22 cellular contexts compared by ENCODE assay signal in genomic region chr7:79227035-79227434, GRCh38.
DNase-seq lines count a peak whose midpoint lies in the region; ATAC-seq and TF ChIP-seq lines count a peak whose summit lies in the region.
"Had no signal": no experiment of that assay in that cellular context is flagged by ENCODE, and none has a peak within 500 bp of the region (broad histone marks: within the 10 kb centered on the region; RNA-seq: fewer than 3 reads in every experiment).

No MANE protein-coding gene starts in this region.

- ATAC-seq in SK-N-SH treated with all-trans-retinoic acid at 6 μM for 48 hours (peak; percentile 51; the same call in 2 of the 3 replicates), GM19455 (IDR thresholded peaks at IDR 0.05; ENCODE audit: unreplicated experiment) (no peak), left cardiac atrium (no peak)
- ATAC-seq: effector memory CD8-positive, alpha-beta T cell; natural killer cell treated with Interleukin-12 subunit alpha and Interleukin-12 subunit beta and Interleukin-15 and Interleukin-18, amount 100 ng/mL, for 72 hours; right lobe of liver had no signal

- H3K36me3 Mint-ChIP-seq in type B pancreatic cell = no peaks in the 10 kb centered on the region
- H3K36me3 Mint-ChIP-seq: activated naive CD8-positive, alpha-beta T cell treated with anti-CD3 and anti-CD28 coated beads, Interleukin-2, amount 10 ng/mL, durations not matched to agents 7 days and 5 days; CD4-positive, CD25-positive, alpha-beta regulatory T cell; IgD-negative memory B cell; natural killer cell treated with Interleukin-12 subunit alpha and Interleukin-12 subunit beta and Interleukin-15 and Interleukin-18, amount 100 ng/mL, for 72 hours had no signal

- H3K9me3 Mint-ChIP-seq in type B pancreatic cell = peaks cover 4% of the 10 kb centered on the region
- H3K9me3 Mint-ChIP-seq: activated naive CD8-positive, alpha-beta T cell treated with anti-CD3 and anti-CD28 coated beads, Interleukin-2, amount 10 ng/mL, durations not matched to agents 7 days and 5 days had no signal

- TF ChIP-seq CTCF in AG09309 (IDR thresholded peaks at IDR 0.05; ENCODE audit: control insufficient read depth, insufficient read depth, low read depth, low read length, missing control alignments) = no peak
- no peak for TF ChIP-seq CTCF in type B pancreatic cell (conservative IDR thresholded peaks at IDR 0.05)

- H3K4me3 Mint-ChIP-seq in type B pancreatic cell = no peak overlapping the region
- H3K4me3 Mint-ChIP-seq: activated naive CD8-positive, alpha-beta T cell treated with anti-CD3 and anti-CD28 coated beads, Interleukin-2, amount 10 ng/mL, durations not matched to agents 7 days and 5 days; CD4-positive, CD25-positive, alpha-beta regulatory T cell; effector memory CD8-positive, alpha-beta T cell; IgD-negative memory B cell; natural killer cell treated with Interleukin-12 subunit alpha and Interleukin-12 subunit beta and Interleukin-15 and Interleukin-18, amount 100 ng/mL, for 72 hours had no signal

- intact Hi-C loops in left cardiac atrium (cut with DNase I) = no loop called here

- no peaks in the 10 kb centered on the region for H3K4me1 Mint-ChIP-seq in type B pancreatic cell (ENCODE audit: unreplicated experiment)
- H3K4me1 Mint-ChIP-seq: activated naive CD8-positive, alpha-beta T cell treated with anti-CD3 and anti-CD28 coated beads, Interleukin-2, amount 10 ng/mL, durations not matched to agents 7 days and 5 days; CD4-positive, CD25-positive, alpha-beta regulatory T cell; IgD-negative memory B cell had no signal

- DNase-seq in AG09309 (ENCODE audit: low read depth) (peak; percentile 46), GM04504 (ENCODE audit: low read depth) (peak; percentile 24), NCI-H2081 treated with DMSO at 0.1 percent for 48 hours (lab: John Stamatoyannopoulos, UW) (peak; percentile 67), NCI-H146 treated with DMSO at 0.1 percent for 48 hours (lab: John Stamatoyannopoulos, UW; ENCODE audit: unreplicated experiment) (no peak), type B pancreatic cell (ENCODE audit: extremely low spot score, unreplicated experiment) (no peak), left cardiac atrium (no peak)
- DNase-seq: activated naive CD8-positive, alpha-beta T cell treated with anti-CD3 and anti-CD28 coated beads, Interleukin-2, amount 10 ng/mL, durations not matched to agents 7 days and 5 days; brain microvascular endothelial cell; CD4-positive, CD25-positive, alpha-beta regulatory T cell; effector memory CD8-positive, alpha-beta T cell; midbrain; MM.1S; NCI-H187; NCI-H510A; right lobe of liver; Right ventricle myocardium superior; stimulated activated CD4-positive, alpha-beta T cell treated with anti-CD3 and anti-CD28 coated beads, Interleukin-15, amount 100 ng/mL, for 24 hours had no signal

- no peak overlapping the region for H3K4me3 ChIP-seq in AG09309 (ENCODE audit: control insufficient read depth, low read depth, low read length)
- H3K4me3 ChIP-seq: esophagus muscularis mucosa, right lobe of liver had no signal

- no peaks in the 10 kb centered on the region for H3K27me3 Mint-ChIP-seq in type B pancreatic cell
- H3K27me3 Mint-ChIP-seq: activated naive CD8-positive, alpha-beta T cell treated with anti-CD3 and anti-CD28 coated beads, Interleukin-2, amount 10 ng/mL, durations not matched to agents 7 days and 5 days; CD4-positive, CD25-positive, alpha-beta regulatory T cell; effector memory CD8-positive, alpha-beta T cell; IgD-negative memory B cell; natural killer cell treated with Interleukin-12 subunit alpha and Interleukin-12 subunit beta and Interleukin-15 and Interleukin-18, amount 100 ng/mL, for 72 hours had no signal

- no peak overlapping the region for H3K27ac Mint-ChIP-seq in type B pancreatic cell
- H3K27ac Mint-ChIP-seq: activated naive CD8-positive, alpha-beta T cell treated with anti-CD3 and anti-CD28 coated beads, Interleukin-2, amount 10 ng/mL, durations not matched to agents 7 days and 5 days; CD4-positive, CD25-positive, alpha-beta regulatory T cell; effector memory CD8-positive, alpha-beta T cell; IgD-negative memory B cell; natural killer cell treated with Interleukin-12 subunit alpha and Interleukin-12 subunit beta and Interleukin-15 and Interleukin-18, amount 100 ng/mL, for 72 hours had no signal

TF ChIP-seq in SK-N-SH treated with all-trans-retinoic acid at 6 μM for 48 hours, 23 proteins besides CTCF, POLR2A, EP300 and RAD21:
- TF ChIP-seq ARNTL (CRISPR knock-in tag; IDR thresholded peaks at IDR 0.05; ENCODE audit: borderline replicate concordance, low read depth) (no peak), ZFP30 (CRISPR knock-in tag; IDR thresholded peaks at IDR 0.05) (no peak), ZC3H10 (CRISPR knock-in tag; IDR thresholded peaks at IDR 0.05) (peak; percentile 67), PPARA (CRISPR knock-in tag; IDR thresholded peaks at IDR 0.05; ENCODE audit: borderline replicate concordance) (no peak), TOX (CRISPR knock-in tag; IDR thresholded peaks at IDR 0.05; ENCODE audit: borderline replicate concordance) (peak; percentile 84; the same call in 1 of the 2 replicates), ZNF565 (CRISPR knock-in tag; conservative IDR thresholded peaks at IDR 0.05; ENCODE audit: low read depth) (no peak), PATZ1 (CRISPR knock-in tag; IDR thresholded peaks at IDR 0.05; ENCODE audit: borderline replicate concordance) (0 out of 2 replicates have a peak, but pooled peaks have one; percentile 41)

Comparison
In these comparisons a context has a peak if more than half of its experiments do, and no peak if none do; other contexts are left out.
1. DNase-seq: peak in AG09309 (single experiment), GM04504 (single experiment) and NCI-H2081 treated with DMSO at 0.1 percent for 48 hours (single experiment); none in NCI-H146 treated with DMSO at 0.1 percent for 48 hours (single experiment), type B pancreatic cell (single experiment) and left cardiac atrium (single experiment).